In genomic region chr5:127957183-127957582, GRCh38 we compare ENCODE assay signal across 9 cellular contexts.
DNase-seq lines count a peak whose midpoint lies in the region; ATAC-seq and TF ChIP-seq lines count a peak whose summit lies in the region.
"Had no signal": no experiment of that assay in that cellular context is flagged by ENCODE, and none has a peak within 500 bp of the region (broad histone marks: within the 10 kb centered on the region; RNA-seq: fewer than 3 reads in every experiment).

No MANE protein-coding gene starts in this region.

- no peak overlapping the region for H3K4me2 ChIP-seq in OCI-LY7 (ENCODE audit: low read length)

- TF ChIP-seq CTCF in RWPE2 (IDR thresholded peaks at IDR 0.05; ENCODE audit: poor library complexity, severe bottlenecking) (peak; percentile 31), psoas muscle (IDR thresholded peaks at IDR 0.05) (no peak), OCI-LY7 (conservative IDR thresholded peaks at IDR 0.05; ENCODE audit: low read length) (no peak)

- H3K9me3 ChIP-seq in RWPE2 (ENCODE audit: severe bottlenecking) (no peaks in the 10 kb centered on the region), psoas muscle (no peaks in the 10 kb centered on the region), OCI-LY7 (ENCODE audit: low read length) (no peaks in the 10 kb centered on the region)

- CTCF ChIA-PET in OCI-LY7 (lab: Charles Lee; ENCODE audit: unreplicated experiment), result no interaction called here

- H3K79me2 ChIP-seq in OCI-LY7 (ENCODE audit: insufficient read depth, low read depth, low read length), result no peaks in the 10 kb centered on the region

- intact Hi-C loops in psoas muscle (cut with DNase I), result no loop called here
- intact Hi-C loops in OCI-LY7 (cut with micrococcal nuclease; ENCODE audit: unreplicated experiment), result no loop called here

- no peak overlapping the region for H2AFZ ChIP-seq in OCI-LY7 (ENCODE audit: low read length)

- peak; percentile 60 for DNase-seq in ELR (ENCODE audit: low read depth)
- no peak for DNase-seq in RWPE2 (ENCODE audit: low spot score)
- DNase-seq in fibroblast of the conjunctiva (ENCODE audit: low read depth), result peak; percentile 17
- peak; percentile 13 to 61 for DNase-seq in psoas muscle
- no peak for DNase-seq in activated CD4-positive, CD25-positive, alpha-beta regulatory T cell treated with anti-CD3 and anti-CD28 coated beads, Interleukin-2, amount 50 U/mL, for 72 hours
- DNase-seq in OCI-LY7 (ENCODE audit: low spot score), result no peak
- DNase-seq in NCI-H2227 treated with DMSO at 0.1 percent for 48 hours (lab: John Stamatoyannopoulos, UW), result no peak
- DNase-seq: activated naive CD8-positive, alpha-beta T cell treated with anti-CD3 and anti-CD28 coated beads, Interleukin-2, amount 50 U/mL, for 24 hours had no signal

- ATAC-seq in RWPE2 (ENCODE audit: low read depth) (peak; percentile 78), psoas muscle (peak; percentile 63 to 79 (median 74)), GM18907 (IDR thresholded peaks at IDR 0.05; ENCODE audit: unreplicated experiment) (no peak)
- ATAC-seq: activated naive CD8-positive, alpha-beta T cell treated with anti-CD3 and anti-CD28 coated beads, Interleukin-2, amount 50 U/mL, for 24 hours had no signal

- H3K27me3 ChIP-seq in RWPE2 (ENCODE audit: insufficient read depth, poor library complexity, severe bottlenecking) (no peaks in the 10 kb centered on the region), psoas muscle (ENCODE audit: insufficient read depth in 3 of 3, low read length in 2 of 3) (no peaks in the 10 kb centered on the region)

- H3K4me3 ChIP-seq in RWPE2 (ENCODE audit: severe bottlenecking), result no peak overlapping the region
- no peak overlapping the region for H3K4me3 ChIP-seq in psoas muscle
- H3K4me3 ChIP-seq in OCI-LY7 (ENCODE audit: low read depth, low read length, poor library complexity, severe bottlenecking), result no peak overlapping the region

- no peaks in the 10 kb centered on the region for H3K36me3 ChIP-seq in RWPE2 (ENCODE audit: low read depth)
- H3K36me3 ChIP-seq in psoas muscle (ENCODE audit: insufficient read depth in 1 of 2, low read depth in 1 of 2), result peaks cover 0 to 4% of the 10 kb centered on the region in 2 donors
- H3K36me3 ChIP-seq in OCI-LY7 (ENCODE audit: insufficient read depth, low read length), result no peaks in the 10 kb centered on the region

- H3K4me1 ChIP-seq in RWPE2 (ENCODE audit: insufficient read depth, poor library complexity, severe bottlenecking) (peaks cover 29% of the 10 kb centered on the region), psoas muscle (peaks cover 21% of the 10 kb centered on the region), OCI-LY7 (ENCODE audit: insufficient read depth, low read length, poor library complexity, severe bottlenecking) (peaks cover 13% of the 10 kb centered on the region)

- POLR2A ChIA-PET in OCI-LY7 (lab: Charles Lee), result no interaction called here

- WGBS in psoas muscle, 3 donors, result 25 to 66% (median 37%) methylated on average over 2 of the region's 2 CpGs

- no TSS peak for BruUV-seq in OCI-LY7 (replicated peaks; lab: Mats Ljungman, UMichigan)

- H4K20me1 ChIP-seq in OCI-LY7 (ENCODE audit: insufficient read depth, low read length), result no peaks in the 10 kb centered on the region

- no peaks in the 10 kb centered on the region for H3K9me2 ChIP-seq in OCI-LY7 (ENCODE audit: insufficient read depth, low read length)

- peak overlapping the region; percentile 3 for H3K27ac ChIP-seq in RWPE2 (ENCODE audit: poor library complexity, severe bottlenecking)
- no peak overlapping the region for H3K27ac ChIP-seq in psoas muscle
- H3K27ac ChIP-seq in OCI-LY7 (ENCODE audit: low read depth, low read length, poor library complexity, severe bottlenecking), result no peak overlapping the region

Comparison
In these comparisons a context has a peak if more than half of its experiments do, and no peak if none do; other contexts are left out.
1. DNase-seq: peak in ELR (single experiment), fibroblast of the conjunctiva (single experiment) and psoas muscle (2 of 2); none in RWPE2 (single experiment), activated CD4-positive, CD25-positive, alpha-beta regulatory T cell treated with anti-CD3 and anti-CD28 coated beads, Interleukin-2, amount 50 U/mL, for 72 hours (single experiment), OCI-LY7 (single experiment) and NCI-H2227 treated with DMSO at 0.1 percent for 48 hours (single experiment).